ENCODE assay signal across 22 cellular contexts in genomic region chrX:19987856-19988255, GRCh38. TPM values are rescaled to one million over a fixed set of nuclear protein-coding genes. Genes with fewer than 3 reads are reported as not detected.
DNase-seq lines count a peak whose midpoint lies in the region; ATAC-seq and TF ChIP-seq lines count a peak whose summit lies in the region.
"Had no signal": no experiment of that assay in that cellular context is flagged by ENCODE, and none has a peak within 500 bp of the region (broad histone marks: within the 10 kb centered on the region; RNA-seq: fewer than 3 reads in every experiment).

No MANE protein-coding gene starts in this region.

- BruUV-seq in IMR-90 (replicated peaks; lab: Mats Ljungman, UMichigan) = no TSS peak

- no peak overlapping the region for H3K23ac ChIP-seq in IMR-90 (ENCODE audit: low read depth, low read length)

- TF ChIP-seq CTCF in IMR-90 (conservative IDR thresholded peaks at IDR 0.05; ENCODE audit: low read depth, low read length) (no peak), OCI-LY3 (IDR thresholded peaks at IDR 0.05; ENCODE audit: low read depth, low read length) (peak; percentile 29; the same call in 1 of the 2 replicates), chondrocyte (IDR thresholded peaks at IDR 0.05) (peak; percentile 29)

- no peaks in the 10 kb centered on the region for H3K36me3 ChIP-seq in IMR-90 (ENCODE audit: control insufficient read depth, insufficient read depth, low read length)
- no peaks in the 10 kb centered on the region for H3K36me3 ChIP-seq in OCI-LY3 (replicated peaks; ENCODE audit: low read depth, low read length)
- H3K36me3 ChIP-seq in skeletal muscle tissue (ENCODE audit: control insufficient read depth in 3 of 3, insufficient read depth in 3 of 3, low read length in 3 of 3) = no peaks in the 10 kb centered on the region
- H3K36me3 ChIP-seq: Peyer's patch had no signal

- H3K4me3 ChIP-seq in IMR-90 (ENCODE audit: insufficient read depth, low read depth, low read length) (no peak overlapping the region), OCI-LY3 (ENCODE audit: low read length) (no peak overlapping the region), skeletal muscle tissue (ENCODE audit: low read length in 3 of 3) (no peak overlapping the region)
- H3K4me3 ChIP-seq: GM23338, Peyer's patch, SK-N-MC had no signal

- H2AFZ ChIP-seq in IMR-90 (replicated peaks; ENCODE audit: low read length, poor library complexity) (no peak overlapping the region), OCI-LY3 (ENCODE audit: low read depth, low read length) (no peak overlapping the region)
- H2AFZ ChIP-seq: GM23338 had no signal

- H4K5ac ChIP-seq in IMR-90 (ENCODE audit: low read depth, low read length) = no peak overlapping the region

- H3K9ac ChIP-seq in IMR-90 (ENCODE audit: low read depth, low read length) (no peak overlapping the region), OCI-LY3 (ENCODE audit: low read length) (no peak overlapping the region), skeletal muscle tissue (ENCODE audit: low read depth in 1 of 3, low read length in 3 of 3) (peak overlapping the region in 1 of 3 donors; percentile 25)

- H3K9me3 ChIP-seq in IMR-90 (ENCODE audit: control insufficient read depth, insufficient read depth, low read length) = no peaks in the 10 kb centered on the region
- no peaks in the 10 kb centered on the region for H3K9me3 ChIP-seq in OCI-LY3 (ENCODE audit: insufficient read depth, low read length)
- no peaks in the 10 kb centered on the region for H3K9me3 ChIP-seq in skeletal muscle tissue (ENCODE audit: control insufficient read depth in 3 of 3, low read length in 3 of 3)
- H3K9me3 ChIP-seq: Peyer's patch had no signal

- ATAC-seq in IMR-90 (ENCODE audit: low read depth) = no peak
- no peak for ATAC-seq in GM21423 (IDR thresholded peaks at IDR 0.05; ENCODE audit: unreplicated experiment)
- ATAC-seq: GM23338 had no signal

- in situ Hi-C loops in IMR-90 (cut with MboI; ENCODE audit: low sequenced_read_pairs) = loop anchor here (25.0 kb wide), 1 partner anchor 626 kb away; no protein-coding TSS in a partner anchor

- H2AK9ac ChIP-seq in IMR-90 (replicated peaks; ENCODE audit: low read depth, low read length, poor library complexity) = no peak overlapping the region

- peaks cover 4 to 8% of the 10 kb centered on the region in 2 experiments; a peak in 2 of 4 replicates for H3K79me1 ChIP-seq in IMR-90 (ENCODE audit: low read depth in 1 of 2, low read length in 2 of 2)

- intact Hi-C loops in IMR-90 (cut with micrococcal nuclease) = no loop called here

- POLR2A ChIA-PET in IMR-90 (lab: Charles Lee; ENCODE audit: unreplicated experiment) = no interaction called here

- dilution Hi-C loops in IMR-90 (cut with HindIII; ENCODE audit: low sequenced_read_pairs, unreplicated experiment) = no loop called here

- no peaks in the 10 kb centered on the region; the same call in 1 of the 2 replicates for H3K4me1 ChIP-seq in IMR-90 (ENCODE audit: control insufficient read depth, insufficient read depth, low read length)
- H3K4me1 ChIP-seq in OCI-LY3 (ENCODE audit: low read length) = peaks cover 8% of the 10 kb centered on the region
- peaks cover 0 to 5% (median 3%) of the 10 kb centered on the region in 3 donors for H3K4me1 ChIP-seq in skeletal muscle tissue (ENCODE audit: control insufficient read depth in 3 of 3, insufficient read depth in 3 of 3, low read length in 3 of 3)
- H3K4me1 ChIP-seq: Peyer's patch had no signal

- H4K91ac ChIP-seq in IMR-90 (ENCODE audit: insufficient read depth, low read depth, low read length) = no peak overlapping the region

- no peak overlapping the region for H4K8ac ChIP-seq in IMR-90 (ENCODE audit: low read depth in 2 of 2, low read length in 2 of 2)

- H3K4me2 ChIP-seq in IMR-90 (ENCODE audit: low read depth, low read length) (no peak overlapping the region), OCI-LY3 (ENCODE audit: low read length) (no peak overlapping the region)
- H3K4me2 ChIP-seq: GM23338 had no signal

- no peak for TF ChIP-seq POLR2A in IMR-90 (IDR thresholded peaks at IDR 0.05; ENCODE audit: low read depth, low read length)

- H2AK5ac ChIP-seq in IMR-90 (ENCODE audit: low read depth, low read length) = no peak overlapping the region

- H3K14ac ChIP-seq in IMR-90 (replicated peaks; ENCODE audit: low read depth, low read length) = no peak overlapping the region

- H2BK20ac ChIP-seq in IMR-90 (ENCODE audit: low read depth, low read length) = no peak overlapping the region

- WGBS in IMR-90 (ENCODE audit: extremely low coverage in 2 of 2, insufficient read length in 1 of 2), 2 experiments = no CpG with 5 or more reads among the region's 5 CpGs

- DNase-seq in IMR-90 (no peak), chondrocyte (ENCODE audit: low spot score) (no peak), NCI-H446 (lab: John Stamatoyannopoulos, UW) (no peak)
- DNase-seq in activated naive CD4-positive, alpha-beta T cell treated with anti-CD3 and anti-CD28 coated beads, Interleukin-2, amount 50 U/mL, for 16 hours = no peak
- DNase-seq: C1 segment of cervical spinal cord; CD4-positive, alpha-beta memory T cell; COR-L47; DMS79; H9; Karpas-422; NCI-H1105 treated with DMSO at 0.1 percent for 48 hours; NCI-H2029; NCI-H446 treated with DMSO at 0.1 percent for 48 hours; NCI-H526; OCI-M1; Peyer's patch; SIG-M5 had no signal

- no peak for TF ChIP-seq RAD21 in IMR-90 (IDR thresholded peaks at IDR 0.05; ENCODE audit: low read length)

- no peak overlapping the region for H2BK5ac ChIP-seq in IMR-90 (ENCODE audit: low read depth, low read length, poor library complexity, severe bottlenecking)

- H3K27ac Mint-ChIP-seq in chondrocyte (ENCODE audit: unreplicated experiment) = no peak overlapping the region
- H3K27ac Mint-ChIP-seq: CD4-positive, alpha-beta memory T cell; GM23338 had no signal

- no peak overlapping the region for H2BK15ac ChIP-seq in IMR-90 (ENCODE audit: low read depth, low read length)

- peaks cover 3% of the 10 kb centered on the region for H3K36me3 Mint-ChIP-seq in chondrocyte (ENCODE audit: low read depth)

- H3K79me2 ChIP-seq in OCI-LY3 (ENCODE audit: low read length) = 0 out of 2 replicates have a peak, but pooled peaks cover 3% of the 10 kb centered on the region

- H4K20me1 ChIP-seq in IMR-90 (ENCODE audit: insufficient read depth, low read length) (no peaks in the 10 kb centered on the region), OCI-LY3 (ENCODE audit: insufficient read depth, low read length) (no peaks in the 10 kb centered on the region)

- H3K27me3 ChIP-seq in IMR-90 (ENCODE audit: control insufficient read depth, insufficient read depth, low read length) (no peaks in the 10 kb centered on the region), OCI-LY3 (ENCODE audit: low read depth, low read length) (no peaks in the 10 kb centered on the region), skeletal muscle tissue (ENCODE audit: control insufficient read depth in 3 of 3, insufficient read depth in 3 of 3, low read length in 3 of 3) (peaks cover 0 to 2% (median 0%) of the 10 kb centered on the region in 3 donors)
- H3K27me3 ChIP-seq: Peyer's patch had no signal

- no peak overlapping the region for H3K56ac ChIP-seq in IMR-90 (ENCODE audit: extremely low read depth, insufficient read depth, low read length)

- H3K27ac ChIP-seq in IMR-90 (ENCODE audit: insufficient read depth, low read length) = no peak overlapping the region
- H3K27ac ChIP-seq in OCI-LY3 (ENCODE audit: low read length) = no peak overlapping the region
- H3K27ac ChIP-seq in skeletal muscle tissue (ENCODE audit: low read depth, low read length) = peak overlapping the region; percentile 54
- H3K27ac ChIP-seq: Peyer's patch, SK-N-MC had no signal

- no peak overlapping the region for H3K18ac ChIP-seq in IMR-90 (ENCODE audit: low read depth, low read length)

- CTCF ChIA-PET in IMR-90 (lab: Yijun Ruan, JAX) = interaction anchor here (0.6 kb wide), 1 partner anchor 38 kb away, joined by 3 read pairs; no protein-coding TSS in a partner anchor

- no peak overlapping the region for H3K4ac ChIP-seq in IMR-90 (ENCODE audit: low read depth, low read length)

- H3K9me1 ChIP-seq in IMR-90 (ENCODE audit: insufficient read depth, low read length) = 0 out of 2 replicates have a peak, but pooled peaks cover 3% of the 10 kb centered on the region

- peaks cover 10% of the 10 kb centered on the region for H3K9me3 Mint-ChIP-seq in chondrocyte (ENCODE audit: low read depth)
- H3K9me3 Mint-ChIP-seq: CD4-positive, alpha-beta memory T cell; GM23338 had no signal

- no peak overlapping the region for H3K4me3 Mint-ChIP-seq in chondrocyte (ENCODE audit: unreplicated experiment)
- H3K4me3 Mint-ChIP-seq: CD4-positive, alpha-beta memory T cell; GM23338; H9 had no signal

- peaks cover 14% of the 10 kb centered on the region for H3K4me1 Mint-ChIP-seq in chondrocyte (ENCODE audit: low read depth)

- no peak overlapping the region for H2BK120ac ChIP-seq in IMR-90 (ENCODE audit: low read depth, low read length)

- no peaks in the 10 kb centered on the region for H3K27me3 Mint-ChIP-seq in chondrocyte (ENCODE audit: low read depth)
- H3K27me3 Mint-ChIP-seq: CD4-positive, alpha-beta memory T cell had no signal

TF ChIP-seq in IMR-90, 13 proteins besides CTCF, POLR2A, EP300 and RAD21:
- TF ChIP-seq MAFK (IDR thresholded peaks at IDR 0.05; ENCODE audit: low read depth, low read length) (peak; percentile 62), CEBPB (IDR thresholded peaks at IDR 0.05; ENCODE audit: low read depth, low read length) (no peak), MXI1 (IDR thresholded peaks at IDR 0.05; ENCODE audit: borderline replicate concordance, low read depth, low read length) (no peak)
- TF ChIP-seq, protein P1, sequence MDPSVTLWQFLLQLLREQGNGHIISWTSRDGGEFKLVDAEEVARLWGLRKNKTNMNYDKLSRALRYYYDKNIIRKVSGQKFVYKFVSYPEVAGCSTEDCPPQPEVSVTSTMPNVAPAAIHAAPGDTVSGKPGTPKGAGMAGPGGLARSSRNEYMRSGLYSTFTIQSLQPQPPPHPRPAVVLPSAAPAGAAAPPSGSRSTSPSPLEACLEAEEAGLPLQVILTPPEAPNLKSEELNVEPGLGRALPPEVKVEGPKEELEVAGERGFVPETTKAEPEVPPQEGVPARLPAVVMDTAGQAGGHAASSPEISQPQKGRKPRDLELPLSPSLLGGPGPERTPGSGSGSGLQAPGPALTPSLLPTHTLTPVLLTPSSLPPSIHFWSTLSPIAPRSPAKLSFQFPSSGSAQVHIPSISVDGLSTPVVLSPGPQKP (IDR thresholded peaks at IDR 0.05; ENCODE audit: borderline replicate concordance, low read depth, low read length) = no peak
- TF ChIP-seq, protein P2, sequence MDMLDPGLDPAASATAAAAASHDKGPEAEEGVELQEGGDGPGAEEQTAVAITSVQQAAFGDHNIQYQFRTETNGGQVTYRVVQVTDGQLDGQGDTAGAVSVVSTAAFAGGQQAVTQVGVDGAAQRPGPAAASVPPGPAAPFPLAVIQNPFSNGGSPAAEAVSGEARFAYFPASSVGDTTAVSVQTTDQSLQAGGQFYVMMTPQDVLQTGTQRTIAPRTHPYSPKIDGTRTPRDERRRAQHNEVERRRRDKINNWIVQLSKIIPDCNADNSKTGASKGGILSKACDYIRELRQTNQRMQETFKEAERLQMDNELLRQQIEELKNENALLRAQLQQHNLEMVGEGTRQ (IDR thresholded peaks at IDR 0.05; ENCODE audit: low read depth, low read length) = no peak

RNA-seq across cellular contexts. Expression of gene BCLAF3, which starts 3.0 kb away (rescaled TPM):
- total RNA-seq in IMR-90 (2012; rRNA removed) = 1.6 and 2.8 TPM in 2 replicates
- polyA plus RNA-seq in IMR-90 (2012; rRNA removed) = 1.0 and 1.6 TPM in 2 replicates
- polyA plus RNA-seq in IMR-90 (2012; cell fraction: cytosol; rRNA removed) = 0.10 and 0.13 TPM in 2 replicates
- 0.70 and 5.5 TPM in 2 replicates for polyA plus RNA-seq in IMR-90 (2012; cell fraction: nucleus; rRNA removed; ENCODE audit: low replicate concordance)
- 8.3 to 9.4 TPM (median 8.9 TPM) in 3 replicates for total RNA-seq in chondrocyte
- 8.9 TPM for total RNA-seq in skeletal muscle tissue
